ENCODE assay signal across 1 cellular context in genomic region chr11:120272303-120272702, GRCh38.
TF ChIP-seq lines count a peak whose summit lies in the region.

No MANE protein-coding gene starts in this region.

TF ChIP-seq in H1, 55 proteins besides CTCF, POLR2A, EP300 and RAD21:
- TF ChIP-seq CBX5 (IDR thresholded peaks at IDR 0.05; ENCODE audit: low read depth, low read length) = no peak
- TF ChIP-seq CHD2 (IDR thresholded peaks at IDR 0.05; ENCODE audit: low read length) = no peak
- TF ChIP-seq RBBP5 (IDR thresholded peaks at IDR 0.05; ENCODE audit: borderline replicate concordance, low read depth, low read length) = no peak
- TF ChIP-seq GTF2F1 (IDR thresholded peaks at IDR 0.05; ENCODE audit: borderline replicate concordance, low read depth, low read length) = no peak
- no peak for TF ChIP-seq NRF1 (IDR thresholded peaks at IDR 0.05; ENCODE audit: low read depth, low read length)
TF ChIP-seq in H1: peak in this region for 0.
